9 cellular contexts compared by ENCODE assay signal in genomic region chr20:1330075-1330830, GRCh38. TPM values are rescaled to one million over a fixed set of nuclear protein-coding genes. Genes with fewer than 3 reads are reported as not detected.
DNase-seq lines count a peak whose midpoint lies in the region; ATAC-seq and TF ChIP-seq lines count a peak whose summit lies in the region.
"Had no signal": no experiment of that assay in that cellular context is flagged by ENCODE, and none has a peak within 500 bp of the region (broad histone marks: within the 10 kb centered on the region; RNA-seq: fewer than 3 reads in every experiment).

No MANE protein-coding gene starts in this region.

- peak; percentile 83 for DNase-seq in activated CD4-positive, alpha-beta T cell treated with anti-CD3 and anti-CD28 coated beads, Interleukin-2, amount 10 ng/mL, durations not matched to agents 24 days and 14 days
- DNase-seq in pons (ENCODE audit: low spot score), result peak; percentile 29
- no peak for DNase-seq in NCI-H2171 treated with DMSO at 0.1 percent for 48 hours (lab: John Stamatoyannopoulos, UW)
- DNase-seq in progenitor cell of endocrine pancreas (ENCODE audit: low spot score, unreplicated experiment), result no peak
- no peak for DNase-seq in glomerular visceral epithelial cell (ENCODE audit: extremely low spot score)

- peak overlapping the region; percentile 45 for H3K4me3 Mint-ChIP-seq in activated CD4-positive, alpha-beta T cell treated with anti-CD3 and anti-CD28 coated beads, Interleukin-2, amount 10 ng/mL, durations not matched to agents 24 days and 14 days
- no peak overlapping the region for H3K4me3 Mint-ChIP-seq in progenitor cell of endocrine pancreas (ENCODE audit: low read depth)
- H3K4me3 Mint-ChIP-seq: mesothelial cell of epicardium had no signal

- H3K36me3 Mint-ChIP-seq in activated CD4-positive, alpha-beta T cell treated with anti-CD3 and anti-CD28 coated beads, Interleukin-2, amount 10 ng/mL, durations not matched to agents 24 days and 14 days (ENCODE audit: low read depth), result peaks cover 31% of the 10 kb centered on the region
- H3K36me3 Mint-ChIP-seq in progenitor cell of endocrine pancreas (ENCODE audit: insufficient read depth), result peaks cover 5% of the 10 kb centered on the region

- no peaks in the 10 kb centered on the region for H3K27me3 Mint-ChIP-seq in activated CD4-positive, alpha-beta T cell treated with anti-CD3 and anti-CD28 coated beads, Interleukin-2, amount 10 ng/mL, durations not matched to agents 24 days and 14 days
- no peaks in the 10 kb centered on the region for H3K27me3 Mint-ChIP-seq in progenitor cell of endocrine pancreas

- peak overlapping the region; percentile 89 for H3K27ac Mint-ChIP-seq in activated CD4-positive, alpha-beta T cell treated with anti-CD3 and anti-CD28 coated beads, Interleukin-2, amount 10 ng/mL, durations not matched to agents 24 days and 14 days
- no peak overlapping the region for H3K27ac Mint-ChIP-seq in progenitor cell of endocrine pancreas
- H3K27ac Mint-ChIP-seq: mesothelial cell of epicardium had no signal

- TF ChIP-seq CTCF in progenitor cell of endocrine pancreas (IDR thresholded peaks at IDR 0.05; ENCODE audit: unreplicated experiment), result no peak

- H3K9me3 Mint-ChIP-seq in activated CD4-positive, alpha-beta T cell treated with anti-CD3 and anti-CD28 coated beads, Interleukin-2, amount 10 ng/mL, durations not matched to agents 24 days and 14 days, result no peaks in the 10 kb centered on the region
- H3K9me3 Mint-ChIP-seq in progenitor cell of endocrine pancreas (ENCODE audit: low read depth), result no peaks in the 10 kb centered on the region
- H3K9me3 Mint-ChIP-seq: mesothelial cell of epicardium had no signal

- intact Hi-C loops in activated CD4-positive, alpha-beta T cell treated with anti-CD3 and anti-CD28 coated beads, Interleukin-2, amount 10 ng/mL, durations not matched to agents 24 days and 14 days (cut with micrococcal nuclease), result no loop called here

- peaks cover 44% of the 10 kb centered on the region for H3K4me1 Mint-ChIP-seq in activated CD4-positive, alpha-beta T cell treated with anti-CD3 and anti-CD28 coated beads, Interleukin-2, amount 10 ng/mL, durations not matched to agents 24 days and 14 days
- H3K4me1 Mint-ChIP-seq in progenitor cell of endocrine pancreas (ENCODE audit: low read depth), result peaks cover 11% of the 10 kb centered on the region

- ATAC-seq in GM18873 (IDR thresholded peaks at IDR 0.05; ENCODE audit: low FRiP score, unreplicated experiment) (peak; percentile 46), esophagus mucosa (peak; percentile 80), HG03159 (IDR thresholded peaks at IDR 0.05; ENCODE audit: unreplicated experiment) (no peak)

RNA-seq across cellular contexts. Expression of gene SDCBP2, which starts 1.3 kb away (rescaled TPM):
- 2.0 and 3.0 TPM in 2 replicates for total RNA-seq in activated CD4-positive, alpha-beta T cell treated with anti-CD3 and anti-CD28 coated beads, Interleukin-2, amount 10 ng/mL, durations not matched to agents 24 days and 14 days
- total RNA-seq in esophagus mucosa, result 107 TPM
- 2.0 and 2.3 TPM in 2 replicates for total RNA-seq in progenitor cell of endocrine pancreas

Comparison
In these comparisons a context has a peak if more than half of its experiments do, and no peak if none do; other contexts are left out.
1. DNase-seq: peak in activated CD4-positive, alpha-beta T cell treated with anti-CD3 and anti-CD28 coated beads, Interleukin-2, amount 10 ng/mL, durations not matched to agents 24 days and 14 days (single experiment) and pons (single experiment); none in NCI-H2171 treated with DMSO at 0.1 percent for 48 hours (single experiment), progenitor cell of endocrine pancreas (single experiment) and glomerular visceral epithelial cell (single experiment).
2. RNA of gene SDCBP2, which starts 1.3 kb away (total RNA-seq): 107 TPM in esophagus mucosa (single experiment); 2.0 to 3.0 TPM in activated CD4-positive, alpha-beta T cell treated with anti-CD3 and anti-CD28 coated beads, Interleukin-2, amount 10 ng/mL, durations not matched to agents 24 days and 14 days and 2.0 to 2.3 TPM in progenitor cell of endocrine pancreas; every median in the first group is over 10 times any median in the second.